ENCODE assay signal across 20 cellular contexts in the genomic region with DNA sequence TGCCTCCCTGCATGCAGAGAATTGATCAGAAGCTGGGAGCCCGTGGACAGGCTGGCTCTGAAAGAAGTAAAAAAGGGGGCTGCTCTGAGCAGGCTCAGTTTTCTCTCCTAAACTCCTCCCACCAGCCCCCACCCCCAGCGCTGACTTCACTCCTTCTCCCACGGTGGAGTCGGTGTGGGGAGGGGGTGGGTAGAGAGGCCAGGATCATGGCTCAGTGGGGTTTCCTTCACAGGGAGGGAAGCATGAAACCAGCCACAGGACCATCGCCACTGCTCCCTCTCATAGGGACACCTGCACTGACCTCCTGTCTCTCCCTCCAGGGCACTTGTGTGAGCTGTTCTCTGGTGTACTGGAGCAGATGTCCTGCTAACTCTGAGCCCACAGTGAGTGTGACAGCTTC.
"Had no signal": no experiment of that assay in that cellular context is flagged by ENCODE, and none has a peak within 500 bp of the region (broad histone marks: within the 10 kb centered on the region; RNA-seq: fewer than 3 reads in every experiment).

No MANE protein-coding gene starts in this region.

- ATAC-seq: activated CD4-positive, CD25-positive, alpha-beta regulatory T cell treated with anti-CD3 and anti-CD28 coated beads, Interleukin-2, amount 50 U/mL, for 24 hours; activated naive CD8-positive, alpha-beta T cell treated with anti-CD3 and anti-CD28 coated beads, Interleukin-2, amount 50 U/mL, for 24 hours; activated T-cell treated with anti-CD3 and anti-CD28 coated beads, Interleukin-2, amount 50 U/mL, for 72 hours; body of pancreas; natural killer cell; pancreas; right lobe of liver had no signal

- H3K4me3 Mint-ChIP-seq: activated CD4-positive, alpha-beta memory T cell treated with anti-CD3 and anti-CD28 coated beads, Interleukin-2, amount 10 ng/mL, durations not matched to agents 7 days and 5 days; activated CD4-positive, alpha-beta T cell treated with anti-CD3 and anti-CD28 coated beads, Interleukin-2, amount 10 ng/mL, durations not matched to agents 24 days and 14 days; activated naive CD8-positive, alpha-beta T cell treated with anti-CD3 and anti-CD28 coated beads, Interleukin-2, amount 50 U/mL, for 24 hours; activated T-cell treated with anti-CD3 and anti-CD28 coated beads, Interleukin-2, amount 50 U/mL, for 72 hours; natural killer cell had no signal

- H3K36me3 Mint-ChIP-seq: natural killer cell had no signal

- H3K9me3 Mint-ChIP-seq: activated CD4-positive, alpha-beta memory T cell treated with anti-CD3 and anti-CD28 coated beads, Interleukin-2, amount 10 ng/mL, durations not matched to agents 7 days and 5 days; activated CD4-positive, alpha-beta T cell treated with anti-CD3 and anti-CD28 coated beads, Interleukin-2, amount 10 ng/mL, durations not matched to agents 24 days and 14 days; activated naive CD8-positive, alpha-beta T cell treated with anti-CD3 and anti-CD28 coated beads, Interleukin-2, amount 50 U/mL, for 24 hours; activated T-cell treated with anti-CD3 and anti-CD28 coated beads, Interleukin-2, amount 50 U/mL, for 72 hours; natural killer cell had no signal

- H3K36me3 ChIP-seq: cardiac muscle cell, left ventricle myocardium inferior, pancreas, right lobe of liver, stomach, suprapubic skin, tibial nerve had no signal

- H3K27ac Mint-ChIP-seq: activated CD4-positive, alpha-beta memory T cell treated with anti-CD3 and anti-CD28 coated beads, Interleukin-2, amount 10 ng/mL, durations not matched to agents 7 days and 5 days; activated CD4-positive, alpha-beta T cell treated with anti-CD3 and anti-CD28 coated beads, Interleukin-2, amount 10 ng/mL, durations not matched to agents 24 days and 14 days; activated naive CD8-positive, alpha-beta T cell treated with anti-CD3 and anti-CD28 coated beads, Interleukin-2, amount 50 U/mL, for 24 hours; activated T-cell treated with anti-CD3 and anti-CD28 coated beads, Interleukin-2, amount 50 U/mL, for 72 hours; natural killer cell had no signal

- DNase-seq: activated CD4-positive, alpha-beta memory T cell treated with anti-CD3 and anti-CD28 coated beads, Interleukin-2, amount 10 ng/mL, durations not matched to agents 7 days and 5 days; activated CD4-positive, alpha-beta T cell treated with anti-CD3 and anti-CD28 coated beads, Interleukin-2, amount 10 ng/mL, durations not matched to agents 24 days and 14 days; activated effector memory CD4-positive, alpha-beta T cell treated with Interleukin-2 at 50 U/mL for 16 hours; activated naive CD4-positive, alpha-beta T cell treated with anti-CD3 and anti-CD28 coated beads, Interleukin-2, amount 50 U/mL, for 16 hours; activated naive CD8-positive, alpha-beta T cell treated with anti-CD3 and anti-CD28 coated beads, Interleukin-2, amount 50 U/mL, for 24 hours; activated T-cell treated with anti-CD3 and anti-CD28 coated beads, Interleukin-2, amount 50 U/mL, for 72 hours; body of pancreas; kidney glomerular epithelial cell; left ventricle myocardium inferior; midbrain; natural killer cell; pancreas; right lobe of liver; stimulated activated CD4-positive, alpha-beta T cell treated with anti-CD3 and anti-CD28 coated beads, Interleukin-1b, Interleukin-23, amount 100 ng/mL, for 48 hours; stomach had no signal

- H3K27ac ChIP-seq: body of pancreas, cardiac muscle cell, left ventricle myocardium inferior, pancreas, right lobe of liver, skin epidermis, stomach, suprapubic skin, tibial nerve had no signal

- H3K4me1 Mint-ChIP-seq: activated CD4-positive, alpha-beta memory T cell treated with anti-CD3 and anti-CD28 coated beads, Interleukin-2, amount 10 ng/mL, durations not matched to agents 7 days and 5 days; activated CD4-positive, alpha-beta T cell treated with anti-CD3 and anti-CD28 coated beads, Interleukin-2, amount 10 ng/mL, durations not matched to agents 24 days and 14 days; activated naive CD8-positive, alpha-beta T cell treated with anti-CD3 and anti-CD28 coated beads, Interleukin-2, amount 50 U/mL, for 24 hours; natural killer cell had no signal

- H3K4me1 ChIP-seq: body of pancreas, left ventricle myocardium inferior, pancreas, right lobe of liver, stomach, suprapubic skin, tibial nerve had no signal

- H3K27me3 ChIP-seq: body of pancreas, pancreas, right lobe of liver, stomach, tibial nerve had no signal

- H3K4me3 ChIP-seq: body of pancreas, cardiac muscle cell, left ventricle myocardium inferior, pancreas, right lobe of liver, skin epidermis, stomach, suprapubic skin, tibial nerve had no signal
